ENCODE assay signal across 10 cellular contexts in genomic region chr11:18699848-18700261, GRCh38. TPM values are rescaled to one million over a fixed set of nuclear protein-coding genes. Genes with fewer than 3 reads are reported as not detected.
DNase-seq lines count a peak whose midpoint lies in the region; ATAC-seq lines count a peak whose summit lies in the region.
"Had no signal": no experiment of that assay in that cellular context is flagged by ENCODE, and none has a peak within 500 bp of the region (broad histone marks: within the 10 kb centered on the region; RNA-seq: fewer than 3 reads in every experiment).

No MANE protein-coding gene starts in this region.

- no peaks in the 10 kb centered on the region for H3K9me3 Mint-ChIP-seq in activated T-helper 2 cell treated with anti-CD3 and anti-CD28 coated beads, Interferon-gamma antibody, Interleukin-2, Interleukin-4, amounts not matched to agents 10 μg/mL and 5 μg/mL and 100 μg/mL, durations not matched to agents 14 hours and 24 hours and 36 hours
- H3K9me3 Mint-ChIP-seq in stimulated activated effector memory CD8-positive, alpha-beta T cell treated with anti-CD3 and anti-CD28 coated beads, Interleukin-12 subunit alpha, Interleukin-12 subunit beta, amount 100 ng/mL, for 72 hours = no peaks in the 10 kb centered on the region

- H3K27ac Mint-ChIP-seq in activated T-helper 2 cell treated with anti-CD3 and anti-CD28 coated beads, Interferon-gamma antibody, Interleukin-2, Interleukin-4, amounts not matched to agents 10 μg/mL and 5 μg/mL and 100 μg/mL, durations not matched to agents 14 hours and 24 hours and 36 hours = no peak overlapping the region
- H3K27ac Mint-ChIP-seq in stimulated activated effector memory CD8-positive, alpha-beta T cell treated with anti-CD3 and anti-CD28 coated beads, Interleukin-12 subunit alpha, Interleukin-12 subunit beta, amount 100 ng/mL, for 72 hours = no peak overlapping the region

- peaks cover 43% of the 10 kb centered on the region for H3K27me3 Mint-ChIP-seq in activated T-helper 2 cell treated with anti-CD3 and anti-CD28 coated beads, Interferon-gamma antibody, Interleukin-2, Interleukin-4, amounts not matched to agents 10 μg/mL and 5 μg/mL and 100 μg/mL, durations not matched to agents 14 hours and 24 hours and 36 hours (ENCODE audit: low read depth)

- no peaks in the 10 kb centered on the region for H3K27me3 ChIP-seq in layer of hippocampus (ENCODE audit: control insufficient read depth, insufficient read depth, low read length)

- H3K4me3 Mint-ChIP-seq in activated T-helper 2 cell treated with anti-CD3 and anti-CD28 coated beads, Interferon-gamma antibody, Interleukin-2, Interleukin-4, amounts not matched to agents 10 μg/mL and 5 μg/mL and 100 μg/mL, durations not matched to agents 14 hours and 24 hours and 36 hours (ENCODE audit: low read depth) = peak overlapping the region; percentile 66
- peak overlapping the region; percentile 71 for H3K4me3 Mint-ChIP-seq in stimulated activated effector memory CD8-positive, alpha-beta T cell treated with anti-CD3 and anti-CD28 coated beads, Interleukin-12 subunit alpha, Interleukin-12 subunit beta, amount 100 ng/mL, for 72 hours

- DNase-seq in DMS53 (lab: John Stamatoyannopoulos, UW) = peak; percentile 22
- DNase-seq in DMS53 treated with DMSO at 0.1 percent for 48 hours (lab: John Stamatoyannopoulos, UW; ENCODE audit: unreplicated experiment) = no peak
- no peak for DNase-seq in activated T-helper 2 cell treated with anti-CD3 and anti-CD28 coated beads, Interferon-gamma antibody, Interleukin-2, Interleukin-4, amounts not matched to agents 10 μg/mL and 5 μg/mL and 100 μg/mL, durations not matched to agents 14 hours and 24 hours and 36 hours (ENCODE audit: low spot score)
- no peak for DNase-seq in stimulated activated effector memory CD8-positive, alpha-beta T cell treated with anti-CD3 and anti-CD28 coated beads, Interleukin-12 subunit alpha, Interleukin-12 subunit beta, amount 100 ng/mL, for 72 hours (ENCODE audit: low spot score in 2 of 2)
- DNase-seq in activated gamma-delta T cell (lab: John Stamatoyannopoulos, UW) = no peak
- DNase-seq in G401 (ENCODE audit: low spot score) = no peak
- DNase-seq in stimulated activated CD8-positive, alpha-beta memory T cell treated with anti-CD3 and anti-CD28 coated beads, Interleukin-4, amount 100 ng/mL, for 48 hours = no peak

- H3K4me1 Mint-ChIP-seq in activated T-helper 2 cell treated with anti-CD3 and anti-CD28 coated beads, Interferon-gamma antibody, Interleukin-2, Interleukin-4, amounts not matched to agents 10 μg/mL and 5 μg/mL and 100 μg/mL, durations not matched to agents 14 hours and 24 hours and 36 hours (ENCODE audit: low read depth) = peaks cover 11% of the 10 kb centered on the region
- peaks cover 31% of the 10 kb centered on the region for H3K4me1 Mint-ChIP-seq in stimulated activated effector memory CD8-positive, alpha-beta T cell treated with anti-CD3 and anti-CD28 coated beads, Interleukin-12 subunit alpha, Interleukin-12 subunit beta, amount 100 ng/mL, for 72 hours

- in situ Hi-C loops in G401 (cut with HindIII; ENCODE audit: low sequenced_read_pairs) = no loop called here

- no peak for ATAC-seq in stimulated activated effector memory CD8-positive, alpha-beta T cell treated with anti-CD3 and anti-CD28 coated beads, Interleukin-12 subunit alpha, Interleukin-12 subunit beta, amount 100 ng/mL, for 72 hours

- H3K27ac ChIP-seq in layer of hippocampus (ENCODE audit: low read depth, low read length) = peak overlapping the region; percentile 89
- H3K27ac ChIP-seq: 22Rv1, cardiac muscle cell had no signal

- intact Hi-C loops in activated T-helper 2 cell treated with anti-CD3 and anti-CD28 coated beads, Interferon-gamma antibody, Interleukin-2, Interleukin-4, amounts not matched to agents 10 μg/mL and 5 μg/mL and 100 μg/mL, durations not matched to agents 14 hours and 24 hours and 36 hours (cut with micrococcal nuclease) = no loop called here

- no peaks in the 10 kb centered on the region for H3K36me3 Mint-ChIP-seq in activated T-helper 2 cell treated with anti-CD3 and anti-CD28 coated beads, Interferon-gamma antibody, Interleukin-2, Interleukin-4, amounts not matched to agents 10 μg/mL and 5 μg/mL and 100 μg/mL, durations not matched to agents 14 hours and 24 hours and 36 hours (ENCODE audit: low read depth)
- H3K36me3 Mint-ChIP-seq in stimulated activated effector memory CD8-positive, alpha-beta T cell treated with anti-CD3 and anti-CD28 coated beads, Interleukin-12 subunit alpha, Interleukin-12 subunit beta, amount 100 ng/mL, for 72 hours = no peaks in the 10 kb centered on the region

RNA-seq across cellular contexts. Expression of gene TMEM86A, which starts 1.3 kb away (rescaled TPM):
- 0.11 and 0.55 TPM in 2 replicates for total RNA-seq in activated T-helper 2 cell treated with anti-CD3 and anti-CD28 coated beads, Interferon-gamma antibody, Interleukin-2, Interleukin-4, amounts not matched to agents 10 μg/mL and 5 μg/mL and 100 μg/mL, durations not matched to agents 14 hours and 24 hours and 36 hours
- total RNA-seq in G401 (2014; rRNA removed; shearing (Covaris generic)) = 0.34 and 0.55 TPM in 2 replicates

RNA-seq across cellular contexts. Expression of gene IGSF22, which starts 26.1 kb away (rescaled TPM):
- 0.05 and 0.16 TPM in 2 replicates for total RNA-seq in activated T-helper 2 cell treated with anti-CD3 and anti-CD28 coated beads, Interferon-gamma antibody, Interleukin-2, Interleukin-4, amounts not matched to agents 10 μg/mL and 5 μg/mL and 100 μg/mL, durations not matched to agents 14 hours and 24 hours and 36 hours
- total RNA-seq in G401 (2014; rRNA removed; shearing (Covaris generic)) = not detected in 2 replicates
